ENCODE assay signal across 21 cellular contexts in genomic region chr16:2370725-2371124, GRCh38.
"Had no signal": no experiment of that assay in that cellular context is flagged by ENCODE, and none has a peak within 500 bp of the region (broad histone marks: within the 10 kb centered on the region; RNA-seq: fewer than 3 reads in every experiment).

No MANE protein-coding gene starts in this region.

- H3K4me1 ChIP-seq: gastroesophageal sphincter, neural progenitor cell, right lobe of liver had no signal

- H3K9me3 Mint-ChIP-seq: activated CD4-positive, alpha-beta memory T cell treated with anti-CD3 and anti-CD28 coated beads for 36 hours; activated T-helper 1 cell treated with anti-CD3 and anti-CD28 coated beads, Interleukin-12 subunit alpha, Interleukin-12 subunit beta, Interleukin-2, Interleukin-4 antibody, amounts not matched to agents 30 ng/mL and 10 ng/mL and 1 ng/mL, durations not matched to agents 14 hours and 24 hours and 36 hours; neural progenitor cell; stimulated activated memory B cell treated with anti-CD40 and anti-IgM and Interleukin-4, amounts not matched to agents 10 μg/mL and 1 μg/mL and 100 μg/mL, for 72 hours; T-cell; WTC11 had no signal

- H3K4me3 ChIP-seq: gastroesophageal sphincter, heart right ventricle, neural progenitor cell, right lobe of liver, smooth muscle cell, thoracic aorta had no signal

- H3K4me1 Mint-ChIP-seq: T-cell, WTC11 had no signal

- H3K4me2 ChIP-seq: neural progenitor cell, smooth muscle cell had no signal

- H3K27ac Mint-ChIP-seq: activated CD4-positive, alpha-beta memory T cell treated with anti-CD3 and anti-CD28 coated beads for 36 hours; activated T-helper 1 cell treated with anti-CD3 and anti-CD28 coated beads, Interleukin-12 subunit alpha, Interleukin-12 subunit beta, Interleukin-2, Interleukin-4 antibody, amounts not matched to agents 30 ng/mL and 10 ng/mL and 1 ng/mL, durations not matched to agents 14 hours and 24 hours and 36 hours; neural progenitor cell; progenitor cell of endocrine pancreas; stimulated activated memory B cell treated with anti-CD40 and anti-IgM and Interleukin-4, amounts not matched to agents 10 μg/mL and 1 μg/mL and 100 μg/mL, for 72 hours; WTC11 had no signal

- DNase-seq: activated CD4-positive, alpha-beta memory T cell treated with anti-CD3 and anti-CD28 coated beads for 36 hours; activated CD4-positive, alpha-beta T cell treated with anti-CD3 and anti-CD28 coated beads for 4 hours; activated T-cell treated with anti-CD3 and anti-CD28 coated beads for 4 hours; aorta; brain microvascular endothelial cell; cortex of kidney; effector CD4-positive, alpha-beta T cell; heart right ventricle; left colon; right lobe of liver; stimulated activated CD4-positive, alpha-beta T cell treated with anti-CD3 and anti-CD28 coated beads, Interleukin-4, amount 100 ng/mL, for 24 hours; T-cell had no signal

- H3K36me3 ChIP-seq: brain microvascular endothelial cell, gastroesophageal sphincter, heart right ventricle, neural progenitor cell, right lobe of liver, thoracic aorta had no signal

- H3K36me3 Mint-ChIP-seq: activated CD4-positive, alpha-beta memory T cell treated with anti-CD3 and anti-CD28 coated beads for 36 hours; neural progenitor cell; stimulated activated memory B cell treated with anti-CD40 and anti-IgM and Interleukin-4, amounts not matched to agents 10 μg/mL and 1 μg/mL and 100 μg/mL, for 72 hours; T-cell; WTC11 had no signal

- H2AFZ ChIP-seq: neural progenitor cell had no signal

- H3K27me3 ChIP-seq: brain microvascular endothelial cell, gastroesophageal sphincter, right lobe of liver had no signal

- H3K9ac ChIP-seq: neural progenitor cell had no signal

- ATAC-seq: esophagus mucosa; left colon; right lobe of liver; stimulated activated memory B cell treated with anti-CD40 and anti-IgM and Interleukin-4, amounts not matched to agents 10 μg/mL and 1 μg/mL and 100 μg/mL, for 72 hours; T-cell; WTC11 had no signal

- H3K4me3 Mint-ChIP-seq: activated CD4-positive, alpha-beta memory T cell treated with anti-CD3 and anti-CD28 coated beads for 36 hours; activated T-helper 1 cell treated with anti-CD3 and anti-CD28 coated beads, Interleukin-12 subunit alpha, Interleukin-12 subunit beta, Interleukin-2, Interleukin-4 antibody, amounts not matched to agents 30 ng/mL and 10 ng/mL and 1 ng/mL, durations not matched to agents 14 hours and 24 hours and 36 hours; neural progenitor cell; stimulated activated memory B cell treated with anti-CD40 and anti-IgM and Interleukin-4, amounts not matched to agents 10 μg/mL and 1 μg/mL and 100 μg/mL, for 72 hours; T-cell; WTC11 had no signal

- H3K9me3 ChIP-seq: gastroesophageal sphincter, heart right ventricle, right lobe of liver, thoracic aorta had no signal

- H3K27ac ChIP-seq: brain microvascular endothelial cell, gastroesophageal sphincter, neural progenitor cell, right lobe of liver, thoracic aorta had no signal
